1 cellular context compared by ENCODE assay signal in genomic region chr1:154941332-154941995, GRCh38.
TF ChIP-seq lines count a peak whose summit lies in the region.

No MANE protein-coding gene starts in this region.

TF ChIP-seq in WTC11, 78 proteins besides CTCF, POLR2A, EP300 and RAD21 (continued from another document):
- TF ChIP-seq STAT6 (CRISPR knock-in tag; conservative IDR thresholded peaks at IDR 0.05; ENCODE audit: low read depth) = no peak
- TF ChIP-seq FOXK1 (CRISPR knock-in tag; IDR thresholded peaks at IDR 0.05) = no peak
- no peak for TF ChIP-seq OVOL2 (CRISPR knock-in tag; IDR thresholded peaks at IDR 0.05; ENCODE audit: borderline replicate concordance)
- TF ChIP-seq ZNF263 (CRISPR knock-in tag; IDR thresholded peaks at IDR 0.05; ENCODE audit: low read depth) = no peak
- no peak for TF ChIP-seq TEAD1 (CRISPR knock-in tag; IDR thresholded peaks at IDR 0.05)
- no peak for TF ChIP-seq HMGXB4 (CRISPR knock-in tag; IDR thresholded peaks at IDR 0.05)
- TF ChIP-seq ATF1 (CRISPR knock-in tag; IDR thresholded peaks at IDR 0.05) = no peak
- TF ChIP-seq TP53 (CRISPR knock-in tag; IDR thresholded peaks at IDR 0.05) = no peak
- TF ChIP-seq GABPB1 (CRISPR knock-in tag; IDR thresholded peaks at IDR 0.05) = no peak
- no peak for TF ChIP-seq CBFB (CRISPR knock-in tag; IDR thresholded peaks at IDR 0.05; ENCODE audit: low read depth)
- no peak for TF ChIP-seq NR3C1 (CRISPR knock-in tag; conservative IDR thresholded peaks at IDR 0.05; ENCODE audit: low read depth)
- no peak for TF ChIP-seq RORB (CRISPR knock-in tag; IDR thresholded peaks at IDR 0.05)
- TF ChIP-seq E2F4 (CRISPR knock-in tag; IDR thresholded peaks at IDR 0.05; ENCODE audit: borderline replicate concordance, low read depth) = no peak
TF ChIP-seq in WTC11: peak in this region for 0.
